Comparison of ENCODE assay signal across 13 cellular contexts in the genomic region with DNA sequence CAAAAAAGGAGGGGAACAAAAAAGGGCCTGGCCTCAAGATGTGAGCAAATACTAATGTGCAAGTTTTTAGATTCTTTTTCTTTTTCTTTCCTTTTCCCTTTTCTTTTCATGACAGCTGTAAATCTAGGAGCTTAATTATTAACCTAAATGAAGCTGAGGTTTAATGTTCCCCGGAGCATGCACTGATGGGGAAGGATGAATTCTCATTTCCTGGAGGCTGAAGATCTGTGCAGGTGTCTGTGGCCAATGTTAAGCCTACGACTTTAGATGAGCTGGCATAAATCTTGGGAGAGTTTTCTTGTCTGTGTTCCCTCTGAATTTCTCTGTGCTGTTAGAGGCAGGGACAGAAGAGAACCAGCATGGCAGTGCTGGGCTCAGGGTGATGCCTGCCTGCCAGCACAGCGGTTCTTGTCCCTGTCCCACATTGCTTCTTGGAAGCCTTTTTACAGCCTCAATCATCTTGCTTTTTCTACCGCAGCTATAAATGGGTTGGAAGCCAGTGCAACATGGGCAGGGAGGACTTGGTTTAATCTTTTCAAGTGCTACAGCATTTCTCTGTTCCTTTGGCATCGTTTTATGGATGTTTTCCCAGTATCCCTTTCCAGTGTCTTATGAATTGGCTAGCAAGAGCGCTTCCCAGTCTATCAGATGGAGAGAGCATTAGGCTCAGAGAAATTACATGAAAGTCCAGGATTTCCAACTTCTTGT.
A peak's percentile ranks its signal among the peaks of the same experiment; 100 is the strongest.
DNase-seq lines count a peak whose midpoint lies in the region; ATAC-seq and TF ChIP-seq lines count a peak whose summit lies in the region.
"Had no signal": no experiment of that assay in that cellular context is flagged by ENCODE, and none has a peak within 500 bp of the region (broad histone marks: within the 10 kb centered on the region; RNA-seq: fewer than 3 reads in every experiment).

No MANE protein-coding gene starts in this region.

- H3K27ac ChIP-seq in BLaER1 (no peak overlapping the region), Karpas-422 (ENCODE audit: low read length) (peak overlapping the region; percentile 25; the same call in 1 of the 2 replicates)

- no peaks in the 10 kb centered on the region for H3K27me3 ChIP-seq in BLaER1
- H3K27me3 ChIP-seq in Karpas-422 (ENCODE audit: low read length), result no peaks in the 10 kb centered on the region

- CTCF ChIA-PET in activated CD4-positive, alpha-beta memory T cell treated with anti-CD3 and anti-CD28 coated beads for 36 hours (lab: Charles Lee), result interaction anchor here (0.7 to 3.1 kb wide), 2 partner anchors 217 to 260 kb away, joined by 3 to 11 read pairs; no protein-coding TSS in a partner anchor

- H3K4me1 ChIP-seq in BLaER1, result peaks cover 29% of the 10 kb centered on the region
- H3K4me1 ChIP-seq in Karpas-422 (ENCODE audit: low read length), result peaks cover 25% of the 10 kb centered on the region

- H3K9me3 Mint-ChIP-seq in nephron, result no peaks in the 10 kb centered on the region
- no peaks in the 10 kb centered on the region for H3K9me3 Mint-ChIP-seq in stimulated activated naive B cell treated with anti-CD40 and anti-IgM and Interleukin-4, amounts not matched to agents 10 μg/mL and 1 μg/mL and 100 μg/mL, for 72 hours
- no peaks in the 10 kb centered on the region for H3K9me3 Mint-ChIP-seq in activated CD4-positive, alpha-beta memory T cell treated with anti-CD3 and anti-CD28 coated beads for 36 hours
- H3K9me3 Mint-ChIP-seq: natural killer cell treated with Interleukin-12 subunit alpha and Interleukin-12 subunit beta and Interleukin-15 and Interleukin-18, amount 100 ng/mL, for 72 hours had no signal

- intact Hi-C loops in activated CD4-positive, alpha-beta memory T cell treated with anti-CD3 and anti-CD28 coated beads for 36 hours (cut with micrococcal nuclease), result no loop called here

- H3K27ac Mint-ChIP-seq in nephron, result peak overlapping the region; percentile 66 to 96 (median 94)
- H3K27ac Mint-ChIP-seq in stimulated activated naive B cell treated with anti-CD40 and anti-IgM and Interleukin-4, amounts not matched to agents 10 μg/mL and 1 μg/mL and 100 μg/mL, for 72 hours, result no peak overlapping the region
- no peak overlapping the region for H3K27ac Mint-ChIP-seq in activated CD4-positive, alpha-beta memory T cell treated with anti-CD3 and anti-CD28 coated beads for 36 hours
- H3K27ac Mint-ChIP-seq: natural killer cell treated with Interleukin-12 subunit alpha and Interleukin-12 subunit beta and Interleukin-15 and Interleukin-18, amount 100 ng/mL, for 72 hours had no signal

- H3K4me1 Mint-ChIP-seq in nephron, result peaks cover 47% of the 10 kb centered on the region
- peaks cover 2 to 10% of the 10 kb centered on the region in 2 donors for H3K4me1 Mint-ChIP-seq in stimulated activated naive B cell treated with anti-CD40 and anti-IgM and Interleukin-4, amounts not matched to agents 10 μg/mL and 1 μg/mL and 100 μg/mL, for 72 hours
- H3K4me1 Mint-ChIP-seq in activated CD4-positive, alpha-beta memory T cell treated with anti-CD3 and anti-CD28 coated beads for 36 hours (ENCODE audit: low read depth), result peaks cover 30% of the 10 kb centered on the region

- H3K9ac ChIP-seq in BLaER1, result no peak overlapping the region
- no peak overlapping the region for H3K9ac ChIP-seq in Karpas-422 (ENCODE audit: low read length)

- H3K4me3 ChIP-seq in BLaER1 (no peak overlapping the region), Karpas-422 (ENCODE audit: low read length) (no peak overlapping the region)

- H4K20me1 ChIP-seq in BLaER1 (peaks cover 12% of the 10 kb centered on the region), Karpas-422 (ENCODE audit: insufficient read depth, low read depth, low read length) (no peaks in the 10 kb centered on the region)

- no peaks in the 10 kb centered on the region for H3K27me3 Mint-ChIP-seq in nephron (ENCODE audit: low read depth)
- H3K27me3 Mint-ChIP-seq in stimulated activated naive B cell treated with anti-CD40 and anti-IgM and Interleukin-4, amounts not matched to agents 10 μg/mL and 1 μg/mL and 100 μg/mL, for 72 hours, result no peaks in the 10 kb centered on the region
- H3K27me3 Mint-ChIP-seq in activated CD4-positive, alpha-beta memory T cell treated with anti-CD3 and anti-CD28 coated beads for 36 hours, result no peaks in the 10 kb centered on the region
- H3K27me3 Mint-ChIP-seq: natural killer cell treated with Interleukin-12 subunit alpha and Interleukin-12 subunit beta and Interleukin-15 and Interleukin-18, amount 100 ng/mL, for 72 hours had no signal

- no peak overlapping the region for H2AFZ ChIP-seq in Karpas-422 (ENCODE audit: low read length)

- H3K9me3 ChIP-seq in BLaER1, result no peaks in the 10 kb centered on the region
- H3K9me3 ChIP-seq in Karpas-422 (ENCODE audit: low read length), result no peaks in the 10 kb centered on the region

- H3K4me2 ChIP-seq in BLaER1 (peak overlapping the region; percentile 63), Karpas-422 (ENCODE audit: low read depth, low read length, poor library complexity, severe bottlenecking) (peak overlapping the region; percentile 23)

- no peaks in the 10 kb centered on the region for H3K9me2 ChIP-seq in Karpas-422 (replicated peaks; ENCODE audit: insufficient read depth, low read length)

- H3K36me3 ChIP-seq in BLaER1 (peaks cover 14% of the 10 kb centered on the region; the same call in 1 of the 2 replicates), Karpas-422 (ENCODE audit: insufficient read depth, low read length) (no peaks in the 10 kb centered on the region)

- no peak for ATAC-seq in stimulated activated naive B cell treated with anti-CD40 and anti-IgM and Interleukin-4, amounts not matched to agents 10 μg/mL and 1 μg/mL and 100 μg/mL, for 72 hours (replicated peaks)
- ATAC-seq: natural killer cell treated with Interleukin-12 subunit alpha and Interleukin-12 subunit beta and Interleukin-15 and Interleukin-18, amount 100 ng/mL, for 72 hours had no signal

- peaks cover 6% of the 10 kb centered on the region for H3K36me3 Mint-ChIP-seq in nephron (ENCODE audit: low read depth)
- peaks cover 15 to 26% of the 10 kb centered on the region in 2 donors for H3K36me3 Mint-ChIP-seq in stimulated activated naive B cell treated with anti-CD40 and anti-IgM and Interleukin-4, amounts not matched to agents 10 μg/mL and 1 μg/mL and 100 μg/mL, for 72 hours
- peaks cover 13% of the 10 kb centered on the region for H3K36me3 Mint-ChIP-seq in activated CD4-positive, alpha-beta memory T cell treated with anti-CD3 and anti-CD28 coated beads for 36 hours
- H3K36me3 Mint-ChIP-seq: natural killer cell treated with Interleukin-12 subunit alpha and Interleukin-12 subunit beta and Interleukin-15 and Interleukin-18, amount 100 ng/mL, for 72 hours had no signal

- POLR2A ChIA-PET in activated CD4-positive, alpha-beta memory T cell treated with anti-CD3 and anti-CD28 coated beads for 36 hours (lab: Charles Lee), result no interaction called here

- H3K79me2 ChIP-seq in Karpas-422 (ENCODE audit: low read length), result no peaks in the 10 kb centered on the region

- no peak for TF ChIP-seq CTCF in nephron (IDR thresholded peaks at IDR 0.05; ENCODE audit: unreplicated experiment in 3 of 3)

- DNase-seq in Karpas-422 (no peak), globus pallidus (ENCODE audit: low spot score) (peak; percentile 36), NCI-H187 (lab: John Stamatoyannopoulos, UW) (no peak)
- DNase-seq in stimulated activated naive B cell treated with anti-CD40 and anti-IgM and Interleukin-4, amounts not matched to agents 10 μg/mL and 1 μg/mL and 100 μg/mL, for 72 hours, result no peak
- no peak for DNase-seq in activated CD4-positive, alpha-beta memory T cell treated with anti-CD3 and anti-CD28 coated beads for 36 hours
- no peak for DNase-seq in activated T-cell treated with anti-CD3 and anti-CD28 coated beads, Interleukin-2, amount 50 U/mL, for 1 hour
- DNase-seq: activated gamma-delta T cell treated with Interleukin-2 at 50 U/mL for 16 hours; NCI-H2171; stimulated activated CD4-positive, alpha-beta T cell treated with anti-CD3 and anti-CD28 coated beads, Interleukin-15, amount 100 ng/mL, for 24 hours; T-helper 2 cell had no signal

- H3K4me3 Mint-ChIP-seq in nephron, result peak overlapping the region in 1 of 3 experiments; percentile 3
- H3K4me3 Mint-ChIP-seq in stimulated activated naive B cell treated with anti-CD40 and anti-IgM and Interleukin-4, amounts not matched to agents 10 μg/mL and 1 μg/mL and 100 μg/mL, for 72 hours, result no peak overlapping the region
- no peak overlapping the region for H3K4me3 Mint-ChIP-seq in activated CD4-positive, alpha-beta memory T cell treated with anti-CD3 and anti-CD28 coated beads for 36 hours
- H3K4me3 Mint-ChIP-seq: natural killer cell treated with Interleukin-12 subunit alpha and Interleukin-12 subunit beta and Interleukin-15 and Interleukin-18, amount 100 ng/mL, for 72 hours had no signal

Comparison
In these comparisons a context has a peak if more than half of its experiments do, and no peak if none do; other contexts are left out.
1. H3K27ac Mint-ChIP-seq: peak in nephron (3 of 3); none in stimulated activated naive B cell treated with anti-CD40 and anti-IgM and Interleukin-4, amounts not matched to agents 10 μg/mL and 1 μg/mL and 100 μg/mL, for 72 hours (single experiment) and activated CD4-positive, alpha-beta memory T cell treated with anti-CD3 and anti-CD28 coated beads for 36 hours (single experiment).